7 cellular contexts compared by ENCODE assay signal in the genomic region with DNA sequence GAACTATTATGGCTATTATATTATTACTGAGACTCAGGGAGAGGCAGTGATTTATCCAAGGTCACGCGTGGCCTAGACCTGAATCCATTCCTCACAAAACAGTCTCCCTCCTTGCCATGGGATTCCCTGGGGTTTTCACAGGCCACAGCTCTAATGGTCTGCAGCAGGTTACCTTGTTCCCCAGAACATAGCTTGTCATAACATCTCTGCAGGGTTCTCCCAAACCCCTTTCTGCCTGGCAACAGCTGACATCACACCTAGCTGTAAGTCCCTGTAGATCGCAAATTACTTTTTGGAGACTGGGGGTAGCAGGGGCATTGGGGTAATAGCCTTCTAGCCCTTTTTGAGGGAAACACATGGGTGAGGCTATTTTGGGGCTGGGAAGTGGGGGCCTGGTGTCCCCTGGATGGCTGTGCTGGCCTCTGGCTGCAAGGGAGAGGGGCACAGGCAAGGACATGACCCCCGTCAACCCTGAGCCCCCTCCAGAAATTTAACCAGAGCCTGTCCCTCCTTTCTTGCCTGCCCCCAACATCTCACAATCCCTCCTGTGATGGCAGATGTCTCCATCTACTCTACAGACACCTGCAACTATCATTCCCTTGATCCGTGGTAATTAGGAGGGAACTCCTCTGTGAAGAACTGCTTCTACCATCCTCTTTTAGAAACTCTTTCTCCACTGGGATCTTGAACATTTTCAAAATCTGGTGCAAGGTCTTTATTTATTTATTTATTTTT. TPM values are rescaled to one million over a fixed set of nuclear protein-coding genes. Genes with fewer than 3 reads are reported as not detected.
DNase-seq lines count a peak whose midpoint lies in the region; ATAC-seq, FAIRE-seq and TF ChIP-seq lines count a peak whose summit lies in the region.

No MANE protein-coding gene starts in this region.

- no peaks in the 10 kb centered on the region for H3K9me3 ChIP-seq in stomach smooth muscle (ENCODE audit: control insufficient read depth in 2 of 2, low read length in 2 of 2)

- no peak for ATAC-seq in HG03565 (IDR thresholded peaks at IDR 0.05; ENCODE audit: unreplicated experiment)

- no peaks in the 10 kb centered on the region for H3K36me3 ChIP-seq in H7 (replicated peaks; ENCODE audit: control insufficient read depth, insufficient read depth, low read length)
- H3K36me3 ChIP-seq in bronchial epithelial cell (ENCODE audit: control insufficient read depth, insufficient read depth, low read length): no peaks in the 10 kb centered on the region
- H3K36me3 ChIP-seq in stomach smooth muscle (ENCODE audit: control insufficient read depth in 2 of 2, insufficient read depth in 2 of 2, low read length in 2 of 2): no peaks in the 10 kb centered on the region

- peak overlapping the region; percentile 70 for H3K27ac ChIP-seq in stomach smooth muscle (ENCODE audit: low read length)

- peak; percentile 61 for DNase-seq in H7
- DNase-seq in T-helper 22 cell (ENCODE audit: low read depth): peak; percentile 53
- peak; percentile 40 for DNase-seq in bronchial epithelial cell (ENCODE audit: low read depth)
- DNase-seq in mucosa of gallbladder (ENCODE audit: low spot score): peak; percentile 58
- DNase-seq in retina: no peak

- H3K4me3 ChIP-seq in H7 (ENCODE audit: insufficient read depth, low read depth, low read length) (no peak overlapping the region), bronchial epithelial cell (ENCODE audit: low read depth, low read length) (no peak overlapping the region), stomach smooth muscle (ENCODE audit: low read length in 2 of 2) (peak overlapping the region; percentile 32 to 74)

- TF ChIP-seq CTCF in bronchial epithelial cell (IDR thresholded peaks at IDR 0.05; ENCODE audit: insufficient read depth, low read length, severe bottlenecking): no peak

- FAIRE-seq in bronchial epithelial cell (lab: Jason Lieb, UNC): no peak

- H3K9ac ChIP-seq in stomach smooth muscle (ENCODE audit: low read length in 2 of 2): peak overlapping the region; percentile 12 to 55

- H3K27me3 ChIP-seq in H7 (ENCODE audit: control insufficient read depth, insufficient read depth, low read length) (no peaks in the 10 kb centered on the region), bronchial epithelial cell (ENCODE audit: control insufficient read depth, insufficient read depth, low read length) (no peaks in the 10 kb centered on the region), stomach smooth muscle (ENCODE audit: control insufficient read depth in 1 of 2, insufficient read depth in 2 of 2, low read length in 2 of 2) (no peaks in the 10 kb centered on the region)

- peaks cover 20% of the 10 kb centered on the region for H3K4me1 ChIP-seq in stomach smooth muscle (ENCODE audit: control insufficient read depth, insufficient read depth, low read length)

RNA-seq across cellular contexts. Expression of a gene that starts 1.3 kb away (rescaled TPM):
- total RNA-seq in H7 (2014; rRNA removed; shearing (Covaris generic)): 18.0 and 32.2 TPM in 2 replicates
- total RNA-seq in bronchial epithelial cell: 1.1 and 3.8 TPM in 2 replicates
- 1,336 TPM for total RNA-seq in mucosa of gallbladder

RNA-seq across cellular contexts. Expression of a gene that starts 38.1 kb away (rescaled TPM):
- total RNA-seq in H7 (2014; rRNA removed; shearing (Covaris generic)): 2,734 and 3,255 TPM in 2 replicates
- total RNA-seq in bronchial epithelial cell (5,672 and 8,789 TPM in 2 replicates), mucosa of gallbladder (1,424 TPM)

RNA-seq across cellular contexts. Expression of a gene that starts 53.9 kb away (rescaled TPM):
- total RNA-seq in H7 (2014; rRNA removed; shearing (Covaris generic)): 108 and 115 TPM in 2 replicates
- total RNA-seq in bronchial epithelial cell (8.4 and 9.0 TPM in 2 replicates), mucosa of gallbladder (29.4 TPM)

Comparison
In these comparisons a context has a peak if more than half of its experiments do, and no peak if none do; other contexts are left out.
1. H3K4me3 ChIP-seq: peak in stomach smooth muscle (2 of 2); none in H7 (single experiment) and bronchial epithelial cell (single experiment).
2. RNA of a gene that starts 1.3 kb away (total RNA-seq): 1,336 TPM in mucosa of gallbladder (single experiment); 18.0 to 32.2 TPM in H7 and 1.1 to 3.8 TPM in bronchial epithelial cell; every median in the first group is over 10 times any median in the second.